8 cellular contexts compared by ENCODE assay signal in genomic region chr20:26009402-26010223, GRCh38.
DNase-seq lines count a peak whose midpoint lies in the region; ATAC-seq and TF ChIP-seq lines count a peak whose summit lies in the region.
"Not testable (repeated sequence)": the region's sequence is repeated elsewhere in the genome, so short reads cannot be mapped to it uniquely, and the experiment has no call there.

No MANE protein-coding gene starts in this region.

- H3K9me3 Mint-ChIP-seq in activated CD8-positive, alpha-beta memory T cell treated with anti-CD3 and anti-CD28 coated beads, Interleukin-2, amount 10 ng/mL, durations not matched to agents 7 days and 5 days (ENCODE audit: low read depth); chondrocyte (ENCODE audit: low read depth): not testable (repeated sequence)

- H3K4me2 ChIP-seq in hepatocyte: peak overlapping the region; percentile 73

- not testable (repeated sequence) for H3K36me3 ChIP-seq in hepatocyte (replicated peaks; ENCODE audit: insufficient read depth, low read depth)

- not testable (repeated sequence) for H3K4me1 Mint-ChIP-seq in activated CD8-positive, alpha-beta memory T cell treated with anti-CD3 and anti-CD28 coated beads, Interleukin-2, amount 10 ng/mL, durations not matched to agents 7 days and 5 days; chondrocyte (ENCODE audit: low read depth)

- 9% methylated on average over 39 of the region's 39 CpGs for WGBS in hepatocyte (ENCODE audit: low lambda C conversion rate, missing lambda C conversion rate)

- H3K4me1 ChIP-seq in hepatocyte (ENCODE audit: insufficient read depth): not testable (repeated sequence)

- not testable (repeated sequence) for H3K36me3 Mint-ChIP-seq in activated CD8-positive, alpha-beta memory T cell treated with anti-CD3 and anti-CD28 coated beads, Interleukin-2, amount 10 ng/mL, durations not matched to agents 7 days and 5 days; chondrocyte (ENCODE audit: low read depth)

- peak overlapping the region; percentile 41 for H2AFZ ChIP-seq in hepatocyte

- H3K79me2 ChIP-seq in hepatocyte: not testable (repeated sequence)

- H3K27ac Mint-ChIP-seq in activated CD8-positive, alpha-beta memory T cell treated with anti-CD3 and anti-CD28 coated beads, Interleukin-2, amount 10 ng/mL, durations not matched to agents 7 days and 5 days: peak overlapping the region; percentile 77
- H3K27ac Mint-ChIP-seq in chondrocyte (ENCODE audit: unreplicated experiment): peak overlapping the region; percentile 97

- CTCF ChIA-PET in activated CD8-positive, alpha-beta memory T cell treated with anti-CD3 and anti-CD28 coated beads, Interleukin-2, amount 10 ng/mL, durations not matched to agents 7 days and 5 days (lab: Charles Lee): not testable (repeated sequence)

- H4K20me1 ChIP-seq in hepatocyte (ENCODE audit: insufficient read depth, poor library complexity, severe bottlenecking): not testable (repeated sequence)

- TF ChIP-seq CTCF in chondrocyte (IDR thresholded peaks at IDR 0.05); hepatocyte (IDR thresholded peaks at IDR 0.05; ENCODE audit: poor library complexity): not testable (repeated sequence)

- peak overlapping the region; percentile 84 for H3K4me3 Mint-ChIP-seq in activated CD8-positive, alpha-beta memory T cell treated with anti-CD3 and anti-CD28 coated beads, Interleukin-2, amount 10 ng/mL, durations not matched to agents 7 days and 5 days
- H3K4me3 Mint-ChIP-seq in chondrocyte (ENCODE audit: unreplicated experiment): peak overlapping the region; percentile 85

- not testable (repeated sequence) for H3K9me3 ChIP-seq in hepatocyte (ENCODE audit: low read depth)

- peak; percentile 56 for DNase-seq in CMK (ENCODE audit: low read depth)
- DNase-seq in HCEC 1CT: peak; percentile 68
- peak; percentile 94 for DNase-seq in OCI-M1 (lab: John Stamatoyannopoulos, UW)
- peak; percentile 69 for DNase-seq in activated CD8-positive, alpha-beta memory T cell treated with anti-CD3 and anti-CD28 coated beads, Interleukin-2, amount 10 ng/mL, durations not matched to agents 7 days and 5 days
- peak; percentile 86 for DNase-seq in chondrocyte (ENCODE audit: low spot score)
- peak; percentile 96 for DNase-seq in hepatocyte (ENCODE audit: low spot score)
- DNase-seq in non-pigmented ciliary epithelial cell (ENCODE audit: low read depth): peak; percentile 83
- DNase-seq in stimulated activated CD8-positive, alpha-beta memory T cell treated with anti-CD3 and anti-CD28 coated beads, Interleukin-4, amount 100 ng/mL, for 48 hours: peak; percentile 77

- H3K4me3 ChIP-seq in hepatocyte: peak overlapping the region; percentile 44

- H3K27me3 ChIP-seq in hepatocyte: not testable (repeated sequence)

- not testable (repeated sequence) for H3K27me3 Mint-ChIP-seq in activated CD8-positive, alpha-beta memory T cell treated with anti-CD3 and anti-CD28 coated beads, Interleukin-2, amount 10 ng/mL, durations not matched to agents 7 days and 5 days; chondrocyte (ENCODE audit: low read depth)

- not testable (repeated sequence) for H3K9me2 ChIP-seq in hepatocyte (replicated peaks; ENCODE audit: insufficient read depth)

- peak overlapping the region; percentile 96 for H3K27ac ChIP-seq in hepatocyte

- ATAC-seq in activated CD8-positive, alpha-beta memory T cell treated with anti-CD3 and anti-CD28 coated beads, Interleukin-2, amount 10 ng/mL, durations not matched to agents 7 days and 5 days: not testable (repeated sequence)
